In genomic region chr6:106183430-106183829, GRCh38 we compare ENCODE assay signal across 29 cellular contexts.
"Had no signal": no experiment of that assay in that cellular context is flagged by ENCODE, and none has a peak within 500 bp of the region (broad histone marks: within the 10 kb centered on the region; RNA-seq: fewer than 3 reads in every experiment).

No MANE protein-coding gene starts in this region.

- ATAC-seq: gastroesophageal sphincter, pancreas had no signal

- H2AFZ ChIP-seq: hepatocyte had no signal

- H3K4me1 ChIP-seq: gastroesophageal sphincter, left ventricle myocardium inferior, pancreas, prostate gland, sigmoid colon, testis had no signal

- H3K27me3 Mint-ChIP-seq: activated naive CD4-positive, alpha-beta T cell treated with anti-CD3 and anti-CD28 coated beads, Interleukin-2, amount 10 ng/mL, durations not matched to agents 7 days and 5 days; activated naive CD8-positive, alpha-beta T cell treated with anti-CD3 and anti-CD28 coated beads, Interleukin-2, amount 10 ng/mL, durations not matched to agents 7 days and 5 days had no signal

- H3K27me3 ChIP-seq: brain microvascular endothelial cell, dorsolateral prefrontal cortex, gastroesophageal sphincter, hepatocyte, pancreas, sigmoid colon, testis, transverse colon had no signal

- H3K79me2 ChIP-seq: hepatocyte had no signal

- DNase-seq: activated CD4-positive, alpha-beta T cell treated with anti-CD3 and anti-CD28 coated beads for 4 hours; activated CD4-positive, alpha-beta T cell treated with anti-CD3 and anti-CD28 coated beads, Interleukin-2, amount 50 U/mL, for 48 hours; activated CD4-positive, CD25-positive, alpha-beta regulatory T cell; activated gamma-delta T cell; activated naive CD4-positive, alpha-beta T cell treated with anti-CD3 and anti-CD28 coated beads, Interleukin-2, amount 10 ng/mL, durations not matched to agents 7 days and 5 days; activated naive CD8-positive, alpha-beta T cell treated with anti-CD3 and anti-CD28 coated beads, Interleukin-2, amount 10 ng/mL, durations not matched to agents 7 days and 5 days; brain microvascular endothelial cell; dorsolateral prefrontal cortex; effector memory CD4-positive, alpha-beta T cell; islet precursor cell; left ventricle myocardium inferior; nucleus accumbens; pancreas; retina; sigmoid colon; small intestine; stimulated activated CD4-positive, alpha-beta T cell treated with anti-CD3 and anti-CD28 coated beads, Interleukin-4, amount 100 ng/mL, for 4 hours; stimulated activated CD8-positive, alpha-beta memory T cell treated with anti-CD3 and anti-CD28 coated beads, Interleukin-4, amount 100 ng/mL, for 48 hours; stimulated activated naive CD4-positive, alpha-beta T cell; testis; transverse colon had no signal

- H3K27ac ChIP-seq: brain microvascular endothelial cell, coronary artery, dorsolateral prefrontal cortex, gastroesophageal sphincter, hepatocyte, left ventricle myocardium inferior, pancreas, prostate gland, sigmoid colon, testis, transverse colon had no signal

- H3K27ac Mint-ChIP-seq: activated naive CD4-positive, alpha-beta T cell treated with anti-CD3 and anti-CD28 coated beads, Interleukin-2, amount 10 ng/mL, durations not matched to agents 7 days and 5 days; activated naive CD8-positive, alpha-beta T cell treated with anti-CD3 and anti-CD28 coated beads, Interleukin-2, amount 10 ng/mL, durations not matched to agents 7 days and 5 days had no signal

- H3K4me3 Mint-ChIP-seq: activated naive CD4-positive, alpha-beta T cell treated with anti-CD3 and anti-CD28 coated beads, Interleukin-2, amount 10 ng/mL, durations not matched to agents 7 days and 5 days; activated naive CD8-positive, alpha-beta T cell treated with anti-CD3 and anti-CD28 coated beads, Interleukin-2, amount 10 ng/mL, durations not matched to agents 7 days and 5 days; neural crest cell had no signal

- H3K9me3 ChIP-seq: gastroesophageal sphincter, left ventricle myocardium inferior, pancreas, prostate gland, sigmoid colon, testis, transverse colon had no signal

- H3K4me2 ChIP-seq: hepatocyte had no signal

- H3K36me3 ChIP-seq: brain microvascular endothelial cell, prostate gland, transverse colon had no signal

- H3K9me3 Mint-ChIP-seq: activated naive CD4-positive, alpha-beta T cell treated with anti-CD3 and anti-CD28 coated beads, Interleukin-2, amount 10 ng/mL, durations not matched to agents 7 days and 5 days; neural crest cell had no signal

- FAIRE-seq: astrocyte, endothelial cell of umbilical vein, pancreas, small intestine had no signal

- H3K4me3 ChIP-seq: coronary artery, dorsolateral prefrontal cortex, gastroesophageal sphincter, hepatocyte, left ventricle myocardium inferior, lung, pancreas, prostate gland, sigmoid colon, testis, transverse colon had no signal
